ENCODE assay signal across 8 cellular contexts in genomic region chr22:33853200-33854097, GRCh38.
DNase-seq lines count a peak whose midpoint lies in the region; ATAC-seq and TF ChIP-seq lines count a peak whose summit lies in the region.

No MANE protein-coding gene starts in this region.

- H3K4me2 ChIP-seq in DND-41 (ENCODE audit: insufficient read depth, low read length), result no peak overlapping the region
- peak overlapping the region; percentile 24 for H3K4me2 ChIP-seq in neural progenitor cell

- H3K4me1 Mint-ChIP-seq in activated CD4-positive, alpha-beta memory T cell treated with anti-CD3 and anti-CD28 coated beads for 36 hours (ENCODE audit: low read depth), result peaks cover 14% of the 10 kb centered on the region
- H3K4me1 Mint-ChIP-seq in neural progenitor cell, result peaks cover 34% of the 10 kb centered on the region

- H3K27ac ChIP-seq in DND-41 (ENCODE audit: low read length) (no peak overlapping the region), foreskin keratinocyte (peak overlapping the region; percentile 51), neural progenitor cell (no peak overlapping the region)

- H3K9me3 Mint-ChIP-seq in activated CD4-positive, alpha-beta memory T cell treated with anti-CD3 and anti-CD28 coated beads for 36 hours, result peaks cover 6% of the 10 kb centered on the region
- H3K9me3 Mint-ChIP-seq in neural progenitor cell, result peaks cover 6% of the 10 kb centered on the region

- POLR2A ChIA-PET in activated CD4-positive, alpha-beta memory T cell treated with anti-CD3 and anti-CD28 coated beads for 36 hours (lab: Charles Lee), result no interaction called here

- CTCF ChIA-PET in activated CD4-positive, alpha-beta memory T cell treated with anti-CD3 and anti-CD28 coated beads for 36 hours (lab: Charles Lee), result no interaction called here

- H3K36me3 Mint-ChIP-seq in activated CD4-positive, alpha-beta memory T cell treated with anti-CD3 and anti-CD28 coated beads for 36 hours, result no peaks in the 10 kb centered on the region
- peaks cover 14% of the 10 kb centered on the region for H3K36me3 Mint-ChIP-seq in neural progenitor cell

- no peak overlapping the region for H3K27ac Mint-ChIP-seq in activated CD4-positive, alpha-beta memory T cell treated with anti-CD3 and anti-CD28 coated beads for 36 hours
- H3K27ac Mint-ChIP-seq in neural progenitor cell, result peak overlapping the region; percentile 9

- no peak overlapping the region for H3K4me3 ChIP-seq in DND-41 (ENCODE audit: low read depth in 1 of 2, low read length in 2 of 2)
- no peak overlapping the region for H3K4me3 ChIP-seq in neural progenitor cell

- no peaks in the 10 kb centered on the region for H3K27me3 ChIP-seq in DND-41 (ENCODE audit: insufficient read depth, low read length, poor library complexity)
- H3K27me3 ChIP-seq in foreskin keratinocyte, result no peaks in the 10 kb centered on the region
- H3K27me3 ChIP-seq in neural progenitor cell, result no peaks in the 10 kb centered on the region

- TF ChIP-seq CTCF in DND-41 (IDR thresholded peaks at IDR 0.05; ENCODE audit: borderline replicate concordance, extremely low read depth, low read length, poor library complexity, severe bottlenecking) (no peak), foreskin keratinocyte (conservative IDR thresholded peaks at IDR 0.05) (no peak), neural progenitor cell (IDR thresholded peaks at IDR 0.05) (no peak)

- DNase-seq in DND-41 (peak; percentile 4), KG1 (lab: John Stamatoyannopoulos, UW) (peak; percentile 4), foreskin keratinocyte (peak; percentile 19 to 54), neural progenitor cell (ENCODE audit: low spot score) (peak; percentile 38), NCI-H2081 treated with DMSO at 0.1 percent for 48 hours (lab: John Stamatoyannopoulos, UW) (no peak), HuH-7 (ENCODE audit: low spot score) (no peak)
- peak; percentile 13 for DNase-seq in activated CD4-positive, alpha-beta memory T cell treated with anti-CD3 and anti-CD28 coated beads for 36 hours

- peaks cover 6% of the 10 kb centered on the region for H3F3A ChIP-seq in neural progenitor cell (ENCODE audit: low read depth)

- H3K79me2 ChIP-seq in DND-41 (ENCODE audit: insufficient read depth, low read length) (no peaks in the 10 kb centered on the region), neural progenitor cell (ENCODE audit: low read depth) (peaks cover 84% of the 10 kb centered on the region)

- no peak overlapping the region for H2AFZ ChIP-seq in DND-41 (ENCODE audit: low read depth, low read length)
- H2AFZ ChIP-seq in neural progenitor cell (replicated peaks), result no peak overlapping the region

- no peaks in the 10 kb centered on the region for H3K27me3 Mint-ChIP-seq in activated CD4-positive, alpha-beta memory T cell treated with anti-CD3 and anti-CD28 coated beads for 36 hours
- peaks cover 2% of the 10 kb centered on the region for H3K27me3 Mint-ChIP-seq in neural progenitor cell (ENCODE audit: insufficient read depth, low read depth)

- ATAC-seq in DND-41 (ENCODE audit: insufficient read depth, low read depth) (no peak), GM19463 (IDR thresholded peaks at IDR 0.05; ENCODE audit: unreplicated experiment) (peak; percentile 76), foreskin keratinocyte (peak; percentile 85)

- H3K36me3 ChIP-seq in DND-41 (ENCODE audit: insufficient read depth, low read length) (no peaks in the 10 kb centered on the region), neural progenitor cell (no peaks in the 10 kb centered on the region)

- H3K4me3 Mint-ChIP-seq in activated CD4-positive, alpha-beta memory T cell treated with anti-CD3 and anti-CD28 coated beads for 36 hours, result peak overlapping the region; percentile 50
- H3K4me3 Mint-ChIP-seq in neural progenitor cell, result peak overlapping the region; percentile 73

- H3K9me3 ChIP-seq in DND-41 (ENCODE audit: insufficient read depth, low read length, severe bottlenecking) (peaks cover 4% of the 10 kb centered on the region), neural progenitor cell (ENCODE audit: low read depth) (no peaks in the 10 kb centered on the region)

- H4K20me1 ChIP-seq in DND-41 (ENCODE audit: insufficient read depth, low read length), result no peaks in the 10 kb centered on the region
- H4K20me1 ChIP-seq in neural progenitor cell (ENCODE audit: low read depth), result peaks cover 14% of the 10 kb centered on the region

- H3K9ac ChIP-seq in DND-41 (ENCODE audit: low read depth, low read length) (no peak overlapping the region), neural progenitor cell (no peak overlapping the region)

- H3K4me1 ChIP-seq in DND-41 (ENCODE audit: insufficient read depth, low read length), result no peaks in the 10 kb centered on the region
- H3K4me1 ChIP-seq in foreskin keratinocyte, result peaks cover 20% of the 10 kb centered on the region
- peaks cover 31% of the 10 kb centered on the region for H3K4me1 ChIP-seq in neural progenitor cell

- intact Hi-C loops in activated CD4-positive, alpha-beta memory T cell treated with anti-CD3 and anti-CD28 coated beads for 36 hours (cut with micrococcal nuclease), result no loop called here

Comparison
In these comparisons a context has a peak if more than half of its experiments do, and no peak if none do; other contexts are left out.
1. DNase-seq: peak in DND-41 (single experiment), KG1 (single experiment), activated CD4-positive, alpha-beta memory T cell treated with anti-CD3 and anti-CD28 coated beads for 36 hours (single experiment), foreskin keratinocyte (2 of 2) and neural progenitor cell (single experiment); none in NCI-H2081 treated with DMSO at 0.1 percent for 48 hours (single experiment) and HuH-7 (single experiment).